13 cellular contexts compared by ENCODE assay signal in genomic region chr17:42514279-42514678, GRCh38.
"Had no signal": no experiment of that assay in that cellular context is flagged by ENCODE, and none has a peak within 500 bp of the region (broad histone marks: within the 10 kb centered on the region; RNA-seq: fewer than 3 reads in every experiment).

No MANE protein-coding gene starts in this region.

- ATAC-seq: heart right ventricle, left lobe of liver, T-helper 17 cell had no signal

- H3K27ac ChIP-seq: SK-N-MC had no signal

- H3K4me3 ChIP-seq: heart right ventricle, SK-N-MC had no signal

- H3K9me3 Mint-ChIP-seq: activated CD4-positive, alpha-beta T cell treated with anti-CD3 and anti-CD28 coated beads, Interleukin-2, amount 10 ng/mL, durations not matched to agents 7 days and 5 days; brain; nephron progenitor cell had no signal

- DNase-seq: activated CD4-positive, alpha-beta T cell treated with anti-CD3 and anti-CD28 coated beads, Interleukin-2, amount 10 ng/mL, durations not matched to agents 7 days and 5 days; activated CD4-positive, CD25-positive, alpha-beta regulatory T cell; activated naive CD4-positive, alpha-beta T cell treated with anti-CD3 and anti-CD28 coated beads, Interleukin-2, amount 50 U/mL, for 16 hours; activated T-cell treated with anti-CD3 and anti-CD28 coated beads, Interleukin-2, amount 50 U/mL, for 1 hour; amniotic stem cell; cerebellar nuclear complex; foreskin melanocyte; heart right ventricle; nephron progenitor cell; T-helper 17 cell had no signal

- H3K4me3 Mint-ChIP-seq: activated CD4-positive, alpha-beta T cell treated with anti-CD3 and anti-CD28 coated beads, Interleukin-2, amount 10 ng/mL, durations not matched to agents 7 days and 5 days; brain; nephron progenitor cell; T-helper 17 cell had no signal

- H3K9me3 ChIP-seq: heart right ventricle had no signal

- H3K27me3 Mint-ChIP-seq: activated CD4-positive, alpha-beta T cell treated with anti-CD3 and anti-CD28 coated beads, Interleukin-2, amount 10 ng/mL, durations not matched to agents 7 days and 5 days; brain had no signal

- H3K27ac Mint-ChIP-seq: activated CD4-positive, alpha-beta T cell treated with anti-CD3 and anti-CD28 coated beads, Interleukin-2, amount 10 ng/mL, durations not matched to agents 7 days and 5 days; T-helper 17 cell had no signal

- H3K27me3 ChIP-seq: heart right ventricle had no signal
